ENCODE assay signal across 10 cellular contexts in the genomic region with DNA sequence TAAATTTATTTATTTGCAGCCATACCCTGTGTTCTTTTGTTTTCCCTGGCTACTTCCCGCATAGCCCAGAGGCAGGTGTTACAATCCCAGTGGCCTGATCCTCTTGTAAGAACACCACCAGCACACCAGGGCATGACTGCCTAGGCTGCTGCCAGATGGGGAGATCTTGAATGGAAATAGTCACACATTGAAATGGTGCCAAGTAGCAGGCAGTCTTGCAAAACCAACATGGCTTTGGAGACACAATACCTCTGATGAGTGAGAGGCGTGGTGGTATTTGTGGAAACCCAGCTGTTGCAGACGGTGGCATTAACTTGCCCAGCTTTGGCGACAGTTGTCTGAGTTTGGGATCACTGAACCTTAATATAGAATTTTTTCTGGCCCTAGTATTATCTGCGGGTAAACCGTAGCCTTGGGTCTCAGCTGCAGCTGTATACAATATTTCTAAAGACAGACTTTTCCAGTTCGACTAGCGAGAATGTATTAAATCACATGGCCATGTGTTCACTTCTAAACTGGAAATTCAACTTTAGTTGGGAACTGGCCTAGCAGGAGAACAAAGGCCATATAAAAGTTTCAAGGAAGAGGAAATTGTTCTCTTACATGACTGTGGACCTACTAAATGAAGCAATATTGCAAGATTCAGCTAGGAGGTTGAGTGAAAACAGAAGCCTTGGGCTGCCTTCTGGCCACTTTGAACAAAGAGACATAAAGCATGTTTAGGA.
DNase-seq lines count a peak whose midpoint lies in the region; FAIRE-seq and TF ChIP-seq lines count a peak whose summit lies in the region.
"Had no signal": no experiment of that assay in that cellular context is flagged by ENCODE, and none has a peak within 500 bp of the region (broad histone marks: within the 10 kb centered on the region; RNA-seq: fewer than 3 reads in every experiment).

No MANE protein-coding gene starts in this region.

- no peak overlapping the region for H2BK120ac ChIP-seq in mesendoderm (ENCODE audit: low read depth, low read length)

- H2BK15ac ChIP-seq in mesendoderm (replicated peaks; ENCODE audit: low read depth) = no peak overlapping the region

- FAIRE-seq in astrocyte (lab: Jason Lieb, UNC) (no peak), GM12891 (lab: Jason Lieb, UNC) (no peak)

- H3K36me3 Mint-ChIP-seq in astrocyte (ENCODE audit: low read depth, unreplicated experiment) = peaks cover 3% of the 10 kb centered on the region

- no peak overlapping the region for H3K4me3 Mint-ChIP-seq in astrocyte (ENCODE audit: unreplicated experiment)

- no peaks in the 10 kb centered on the region for H3K27me3 ChIP-seq in astrocyte (ENCODE audit: insufficient read depth, low read length)
- H3K27me3 ChIP-seq in mesendoderm (ENCODE audit: insufficient read depth, low read length, poor library complexity) = no peaks in the 10 kb centered on the region

- H3K4me3 ChIP-seq in astrocyte (ENCODE audit: insufficient read depth, low read depth, low read length) (no peak overlapping the region), mesendoderm (ENCODE audit: low read length) (no peak overlapping the region)

- H2BK5ac ChIP-seq in mesendoderm (ENCODE audit: low read length) = no peak overlapping the region

- H3K4me1 ChIP-seq in astrocyte (ENCODE audit: insufficient read depth, low read length) (no peaks in the 10 kb centered on the region), mesendoderm (ENCODE audit: control insufficient read depth, low read depth, low read length) (peaks cover 5% of the 10 kb centered on the region)

- TF ChIP-seq CTCF in astrocyte (IDR thresholded peaks at IDR 0.05; ENCODE audit: insufficient read depth, low read depth, low read length) = no peak

- no peak overlapping the region for H4K8ac ChIP-seq in mesendoderm (ENCODE audit: low read depth, low read length)

- WGBS in mesendoderm (ENCODE audit: extremely low coverage, insufficient coverage, low lambda C conversion rate) = no CpG with 5 or more reads among the region's 8 CpGs

- no peak overlapping the region for H3K4ac ChIP-seq in mesendoderm (ENCODE audit: low read depth, low read length)

- H3K4me2 ChIP-seq in astrocyte (ENCODE audit: low read length) (no peak overlapping the region), mesendoderm (ENCODE audit: low read length) (no peak overlapping the region)

- no peak overlapping the region for H2AFZ ChIP-seq in astrocyte (ENCODE audit: low read depth, low read length)

- TF ChIP-seq POLR2A in GM12891 (IDR thresholded peaks at IDR 0.05; ENCODE audit: low read depth, low read length) = no peak

- no peaks in the 10 kb centered on the region for H3K4me1 Mint-ChIP-seq in astrocyte (ENCODE audit: low read depth, unreplicated experiment)

- no peak overlapping the region for H4K5ac ChIP-seq in mesendoderm (ENCODE audit: low read length)

- H3K9me3 Mint-ChIP-seq in astrocyte (ENCODE audit: unreplicated experiment) = no peaks in the 10 kb centered on the region

- DNase-seq in DMS53 (lab: John Stamatoyannopoulos, UW) = peak; percentile 77
- DNase-seq in NCI-H2029 (lab: John Stamatoyannopoulos, UW) = peak; percentile 83
- peak; percentile 11 for DNase-seq in astrocyte (ENCODE audit: low read depth)
- DNase-seq in mesendoderm = peak; percentile 69
- no peak for DNase-seq in GM12891 (ENCODE audit: insufficient read length, low spot score)
- DNase-seq in activated naive CD4-positive, alpha-beta T cell treated with Interleukin-2 at 50 U/mL for 16 hours = no peak
- no peak for DNase-seq in activated effector memory CD4-positive, alpha-beta T cell treated with Interleukin-2 at 50 U/mL for 16 hours
- DNase-seq in stimulated activated CD4-positive, alpha-beta T cell treated with anti-CD3 and anti-CD28 coated beads, Interleukin-1b, Interleukin-23, amount 100 ng/mL, for 48 hours = no peak
- DNase-seq: cerebellar nuclear complex, mesenchymal stem cell had no signal

- H3K56ac ChIP-seq in mesendoderm (ENCODE audit: low read length) = peak overlapping the region; percentile 47

- no peak overlapping the region for H3K23ac ChIP-seq in mesendoderm (ENCODE audit: low read length)

- H4K20me1 ChIP-seq in astrocyte (ENCODE audit: insufficient read depth, low read length) = no peaks in the 10 kb centered on the region

- no peak overlapping the region for H3K27ac Mint-ChIP-seq in astrocyte (ENCODE audit: unreplicated experiment)

- no peaks in the 10 kb centered on the region for H3K36me3 ChIP-seq in astrocyte (ENCODE audit: insufficient read depth, low read length)
- H3K36me3 ChIP-seq in mesendoderm (ENCODE audit: control insufficient read depth, insufficient read depth, low read length) = no peaks in the 10 kb centered on the region

- H3K9me3 ChIP-seq in astrocyte (ENCODE audit: insufficient read depth, low read depth, low read length) = no peaks in the 10 kb centered on the region

- H3K18ac ChIP-seq in mesendoderm (ENCODE audit: low read length) = peak overlapping the region; percentile 75

- no peak overlapping the region for H2AK5ac ChIP-seq in mesendoderm (ENCODE audit: low read length)

- H3K27ac ChIP-seq in astrocyte (ENCODE audit: low read depth, low read length) (no peak overlapping the region), mesendoderm (ENCODE audit: low read depth, low read length) (no peak overlapping the region)

- H3K27me3 Mint-ChIP-seq in astrocyte (ENCODE audit: low read depth, unreplicated experiment) = peaks cover 8% of the 10 kb centered on the region

- H3K79me1 ChIP-seq in mesendoderm (ENCODE audit: low read length) = no peaks in the 10 kb centered on the region

- H3K79me2 ChIP-seq in astrocyte (ENCODE audit: insufficient read depth, low read length) (no peaks in the 10 kb centered on the region), mesendoderm (ENCODE audit: control insufficient read depth, insufficient read depth, low read length) (no peaks in the 10 kb centered on the region)

- H3K9ac ChIP-seq in astrocyte (ENCODE audit: low read length) (no peak overlapping the region), mesendoderm (ENCODE audit: low read length) (no peak overlapping the region)

TF ChIP-seq in GM12891, 5 proteins besides CTCF, POLR2A, EP300 and RAD21:
- TF ChIP-seq POLR2AphosphoS5 (IDR thresholded peaks at IDR 0.05; ENCODE audit: low read depth, low read length) = no peak
- no peak for TF ChIP-seq PAX5 (IDR thresholded peaks at IDR 0.05; ENCODE audit: insufficient read depth, low read length, severe bottlenecking)
- no peak for TF ChIP-seq SPI1 (IDR thresholded peaks at IDR 0.05; ENCODE audit: low read depth, low read length)

Comparison
In these comparisons a context has a peak if more than half of its experiments do, and no peak if none do; other contexts are left out.
1. DNase-seq: peak in DMS53 (single experiment), NCI-H2029 (single experiment), astrocyte (single experiment) and mesendoderm (single experiment); none in GM12891 (single experiment), activated naive CD4-positive, alpha-beta T cell treated with Interleukin-2 at 50 U/mL for 16 hours (single experiment), activated effector memory CD4-positive, alpha-beta T cell treated with Interleukin-2 at 50 U/mL for 16 hours (single experiment) and stimulated activated CD4-positive, alpha-beta T cell treated with anti-CD3 and anti-CD28 coated beads, Interleukin-1b, Interleukin-23, amount 100 ng/mL, for 48 hours (single experiment).